ENCODE assay signal across 20 cellular contexts in the genomic region with DNA sequence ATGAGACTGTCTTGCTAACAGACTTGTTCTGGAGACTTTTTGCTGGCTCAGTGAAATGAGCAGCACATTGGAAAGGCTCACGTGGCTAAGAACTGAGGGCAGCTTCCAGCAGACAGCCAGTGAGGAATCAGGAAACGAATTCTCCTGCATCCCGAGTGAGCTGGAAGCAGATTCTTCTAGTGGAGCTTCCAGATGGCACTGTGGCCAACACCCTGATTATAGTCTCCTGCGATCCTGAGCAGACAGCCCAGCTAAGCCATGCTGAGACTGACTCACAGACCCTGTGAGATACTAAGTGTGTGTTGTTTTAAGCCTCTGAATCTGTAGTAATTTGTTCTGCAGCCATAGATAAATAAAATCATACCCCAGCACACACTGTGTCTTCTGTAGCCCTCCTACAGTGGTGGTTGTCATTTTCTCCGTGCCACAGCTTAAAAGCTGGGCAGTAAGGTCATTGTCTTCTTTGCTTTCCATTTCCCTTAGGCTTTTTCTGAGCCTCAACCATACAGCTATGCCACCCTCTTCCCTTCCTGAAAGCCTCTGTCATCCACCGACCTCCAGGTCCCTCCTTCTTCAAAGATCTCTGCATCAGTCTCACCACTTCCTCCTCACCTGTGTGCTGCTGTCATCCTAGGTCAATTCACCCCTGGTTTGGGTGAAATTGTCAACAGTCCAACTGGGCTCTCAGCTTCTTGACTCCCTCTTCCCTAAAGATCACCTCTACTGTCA. TPM values are rescaled to one million over a fixed set of nuclear protein-coding genes. Genes with fewer than 3 reads are reported as not detected.
DNase-seq lines count a peak whose midpoint lies in the region; ATAC-seq and TF ChIP-seq lines count a peak whose summit lies in the region.
"Had no signal": no experiment of that assay in that cellular context is flagged by ENCODE, and none has a peak within 500 bp of the region (broad histone marks: within the 10 kb centered on the region; RNA-seq: fewer than 3 reads in every experiment).

No MANE protein-coding gene starts in this region.

- TF ChIP-seq CTCF in DND-41 (IDR thresholded peaks at IDR 0.05; ENCODE audit: borderline replicate concordance, extremely low read depth, low read length, poor library complexity, severe bottlenecking) (no peak), endodermal cell (conservative IDR thresholded peaks at IDR 0.05) (no peak), parathyroid adenoma (IDR thresholded peaks at IDR 0.05) (no peak), natural killer cell (IDR thresholded peaks at IDR 0.05) (no peak), GM10266 (IDR thresholded peaks at IDR 0.05; ENCODE audit: control insufficient read depth, insufficient read depth, low read depth, missing control alignments) (no peak)

- H3K9me3 ChIP-seq in DND-41 (ENCODE audit: insufficient read depth, low read length, severe bottlenecking) (no peaks in the 10 kb centered on the region), endodermal cell (ENCODE audit: control insufficient read depth, low read length) (peaks cover 5% of the 10 kb centered on the region), parathyroid adenoma (ENCODE audit: control insufficient read depth, low read length) (no peaks in the 10 kb centered on the region)
- H3K9me3 ChIP-seq: mucosa of descending colon, prostate gland, SJSA1 had no signal

- H3K4me3 Mint-ChIP-seq in endodermal cell (no peak overlapping the region), natural killer cell (no peak overlapping the region)
- H3K4me3 Mint-ChIP-seq: activated naive CD4-positive, alpha-beta T cell treated with anti-CD3 and anti-CD28 coated beads, Interleukin-2, amount 50 U/mL, for 24 hours; H9; type B pancreatic cell had no signal

- ATAC-seq in DND-41 (ENCODE audit: insufficient read depth, low read depth) (0 out of 3 replicates have a peak, but pooled peaks have one; percentile 45), SK-N-SH treated with all-trans-retinoic acid at 6 μM for 48 hours (peak; percentile 49; the same call in 2 of the 3 replicates), natural killer cell (no peak), left colon (no peak)
- ATAC-seq: mucosa of descending colon had no signal

- H3K36me3 ChIP-seq in DND-41 (ENCODE audit: insufficient read depth, low read length) (no peaks in the 10 kb centered on the region), endodermal cell (ENCODE audit: control insufficient read depth, insufficient read depth, low read length) (no peaks in the 10 kb centered on the region), parathyroid adenoma (ENCODE audit: control insufficient read depth, insufficient read depth, low read length) (no peaks in the 10 kb centered on the region)
- H3K36me3 ChIP-seq: prostate gland, SJSA1 had no signal

- H3K27ac Mint-ChIP-seq in endodermal cell (no peak overlapping the region), natural killer cell (no peak overlapping the region)
- H3K27ac Mint-ChIP-seq: activated naive CD4-positive, alpha-beta T cell treated with anti-CD3 and anti-CD28 coated beads, Interleukin-2, amount 50 U/mL, for 24 hours; H9; type B pancreatic cell had no signal

- peaks cover 25% of the 10 kb centered on the region for H3K9me3 Mint-ChIP-seq in endodermal cell
- peaks cover 0 to 2% of the 10 kb centered on the region in 2 donors for H3K9me3 Mint-ChIP-seq in natural killer cell

- H3K9ac ChIP-seq in DND-41 (ENCODE audit: low read depth, low read length) (no peak overlapping the region), endodermal cell (ENCODE audit: extremely low read depth, low read length, poor library complexity, severe bottlenecking) (no peak overlapping the region), parathyroid adenoma (no peak overlapping the region)

- H3K27me3 Mint-ChIP-seq in endodermal cell (ENCODE audit: insufficient read depth) (peaks cover 7% of the 10 kb centered on the region), natural killer cell (ENCODE audit: low read depth in 2 of 2) (peaks cover 21 to 29% of the 10 kb centered on the region in 2 donors)

- H3K4me1 Mint-ChIP-seq in endodermal cell (peaks cover 5% of the 10 kb centered on the region), natural killer cell (no peaks in the 10 kb centered on the region)
- H3K4me1 Mint-ChIP-seq: activated naive CD4-positive, alpha-beta T cell treated with anti-CD3 and anti-CD28 coated beads, Interleukin-2, amount 50 U/mL, for 24 hours had no signal

- H3K79me2 ChIP-seq in DND-41 (ENCODE audit: insufficient read depth, low read length) (no peaks in the 10 kb centered on the region), parathyroid adenoma (no peaks in the 10 kb centered on the region)

- H3K27me3 ChIP-seq in DND-41 (ENCODE audit: insufficient read depth, low read length, poor library complexity) (peaks cover 10% of the 10 kb centered on the region), endodermal cell (ENCODE audit: control insufficient read depth, insufficient read depth, low read length, poor library complexity, severe bottlenecking) (no peaks in the 10 kb centered on the region), parathyroid adenoma (ENCODE audit: control insufficient read depth, insufficient read depth, low read length) (no peaks in the 10 kb centered on the region)

- H3K36me3 Mint-ChIP-seq in endodermal cell (ENCODE audit: low read depth), result peaks cover 3% of the 10 kb centered on the region
- no peaks in the 10 kb centered on the region for H3K36me3 Mint-ChIP-seq in natural killer cell

- no peak overlapping the region for H3K27ac ChIP-seq in DND-41 (ENCODE audit: low read length)
- no peak overlapping the region for H3K27ac ChIP-seq in endodermal cell (ENCODE audit: low read depth, low read length)
- H3K27ac ChIP-seq in parathyroid adenoma, result peak overlapping the region; percentile 81
- H3K27ac ChIP-seq: C4-2B, prostate gland, SJSA1 had no signal

- WGBS in endodermal cell (ENCODE audit: insufficient coverage in 1 of 2, insufficient read length in 1 of 2), 2 experiments, result 71 to 89% methylated on average over 5 to 6 of the region's 6 CpGs

- DNase-seq in DND-41 (no peak), endodermal cell (peak; percentile 36), natural killer cell (no peak), left colon (no peak), RPMI8226 (no peak), GM10266 (ENCODE audit: extremely low spot score) (no peak)
- DNase-seq: cortex of kidney; foreskin melanocyte; H9; kidney; mucosa of descending colon; NCI-H2029; stimulated activated CD4-positive, alpha-beta T cell treated with anti-CD3 and anti-CD28 coated beads, Interleukin-1b, Interleukin-23, amount 100 ng/mL, for 48 hours had no signal

- no peaks in the 10 kb centered on the region for H3K4me1 ChIP-seq in DND-41 (ENCODE audit: insufficient read depth, low read length)
- H3K4me1 ChIP-seq in endodermal cell (ENCODE audit: control insufficient read depth, insufficient read depth, low read length), result no peaks in the 10 kb centered on the region
- peaks cover 41% of the 10 kb centered on the region for H3K4me1 ChIP-seq in parathyroid adenoma
- H3K4me1 ChIP-seq: prostate gland, SJSA1 had no signal

- H4K20me1 ChIP-seq in DND-41 (ENCODE audit: insufficient read depth, low read length), result no peaks in the 10 kb centered on the region

- H3K4me2 ChIP-seq in DND-41 (ENCODE audit: insufficient read depth, low read length) (no peak overlapping the region), parathyroid adenoma (ENCODE audit: low read length) (peak overlapping the region; percentile 10)

- intact Hi-C loops in natural killer cell (cut with micrococcal nuclease), result no loop called here
- intact Hi-C loops in left colon (cut with DNase I, micrococcal nuclease), result no loop called here

- no peak overlapping the region for H3K4me3 ChIP-seq in DND-41 (ENCODE audit: low read depth in 1 of 2, low read length in 2 of 2)
- H3K4me3 ChIP-seq in endodermal cell (ENCODE audit: low read length), result no peak overlapping the region
- H3K4me3 ChIP-seq in parathyroid adenoma (ENCODE audit: low read depth, low read length), result peak overlapping the region; percentile 5
- H3K4me3 ChIP-seq: mucosa of descending colon, prostate gland, SJSA1 had no signal

- no peak overlapping the region for H2AFZ ChIP-seq in DND-41 (ENCODE audit: low read depth, low read length)
- peak overlapping the region; percentile 35 for H2AFZ ChIP-seq in parathyroid adenoma

TF ChIP-seq in SK-N-SH treated with all-trans-retinoic acid at 6 μM for 48 hours, 23 proteins besides CTCF, POLR2A, EP300 and RAD21:
- TF ChIP-seq TOX (CRISPR knock-in tag; IDR thresholded peaks at IDR 0.05; ENCODE audit: borderline replicate concordance) (no peak), GLIS3 (CRISPR knock-in tag; IDR thresholded peaks at IDR 0.05) (no peak), ZFP3 (CRISPR knock-in tag; IDR thresholded peaks at IDR 0.05) (no peak), TCF4 (CRISPR knock-in tag; IDR thresholded peaks at IDR 0.05; ENCODE audit: borderline replicate concordance) (no peak), BACH2 (CRISPR knock-in tag; IDR thresholded peaks at IDR 0.05; ENCODE audit: borderline replicate concordance) (no peak), CSDC2 (CRISPR knock-in tag; IDR thresholded peaks at IDR 0.05) (no peak), ZNF8 (CRISPR knock-in tag; IDR thresholded peaks at IDR 0.05) (no peak)

RNA-seq across cellular contexts. Expression of gene TSPAN9, which starts 15.9 kb away (rescaled TPM):
- 10 to 100 TPM; 31.9 to 80.8 TPM for total RNA-seq in endodermal cell
- polyA plus RNA-seq in endodermal cell (2013, experiment 1 of 2), result 18.8 TPM
- polyA plus RNA-seq in endodermal cell (2013, experiment 2 of 2), result 19.0 TPM
- total RNA-seq in natural killer cell, result 1 to 10 TPM in 2 of 3 donors, under 1 TPM in 1; 0.86 to 1.6 (median 1.1) TPM
- total RNA-seq in left colon, result 1 to 10 TPM; 7.1 to 9.6 TPM

Comparison
In these comparisons a context has a peak if more than half of its experiments do, and no peak if none do; other contexts are left out.
1. ATAC-seq: peak in DND-41 (single experiment) and SK-N-SH treated with all-trans-retinoic acid at 6 μM for 48 hours (single experiment); none in natural killer cell (0 of 3) and left colon (single experiment).